In genomic region chr5:173055983-173056782, GRCh38 we compare ENCODE assay signal across 8 cellular contexts. TPM values are rescaled to one million over a fixed set of nuclear protein-coding genes. Genes with fewer than 3 reads are reported as not detected.
A peak's percentile ranks its signal among the peaks of the same experiment; 100 is the strongest.
DNase-seq lines count a peak whose midpoint lies in the region; ATAC-seq lines count a peak whose summit lies in the region.

Gene CREBRF, plus strand, starts transcription at chr5:173056352. Its CDS starts 24,424 bp downstream, at chr5:173080776.

- ATAC-seq in GM21360 (IDR thresholded peaks at IDR 0.05; ENCODE audit: unreplicated experiment) = peak; percentile 62

- peak; percentile 86 for DNase-seq in COLO829 (ENCODE audit: low spot score)
- DNase-seq in HT-29 (ENCODE audit: low spot score) = peak; percentile 96
- peak; percentile 94 for DNase-seq in NK-92 treated with Interleukin-12 subunit alpha and Interleukin-12 subunit beta, amount 100 ng/mL, for 24 hours (lab: John Stamatoyannopoulos, UW)
- DNase-seq in activated CD8-positive, alpha-beta memory T cell treated with anti-CD3 and anti-CD28 coated beads for 1 hour (ENCODE audit: extremely low read depth in 1 of 2, low read depth in 1 of 2) = peak; percentile 94 to 99
- DNase-seq in effector CD4-positive, alpha-beta T cell = peak; percentile 99
- peak; percentile 97 to 99 for DNase-seq in lung microvascular endothelial cell (ENCODE audit: low read depth in 2 of 2)
- peak; percentile 91 to 98 (median 97) for DNase-seq in stimulated activated CD4-positive, alpha-beta T cell treated with anti-CD3 and anti-CD28 coated beads, TNF-alpha, amount 100 ng/mL, for 4 hours (ENCODE audit: low read depth in 3 of 3)

RNA-seq across cellular contexts. Expression of gene CREBRF, which starts in this region (rescaled TPM):
- 3.8 and 6.0 TPM in 2 replicates for total RNA-seq in HT-29 (2014; rRNA removed; shearing (Covaris generic))
- 14.8 and 26.4 TPM in 2 replicates for total RNA-seq in lung microvascular endothelial cell

Comparison
In these comparisons a context has a peak if more than half of its experiments do, and no peak if none do; other contexts are left out.
1. Peak in every context shown above with its lines: DNase-seq and ATAC-seq.